Comparison of ENCODE assay signal across 8 cellular contexts in genomic region chr1:234726359-234726836, GRCh38.
A peak's percentile ranks its signal among the peaks of the same experiment; 100 is the strongest.
DNase-seq lines count a peak whose midpoint lies in the region; ATAC-seq and TF ChIP-seq lines count a peak whose summit lies in the region.

No MANE protein-coding gene starts in this region.

- peak; percentile 33 for ATAC-seq in RWPE2 (ENCODE audit: low read depth)
- ATAC-seq in foreskin keratinocyte, result peak; percentile 1
- ATAC-seq in stimulated activated effector memory CD8-positive, alpha-beta T cell treated with anti-CD3 and anti-CD28 coated beads, Interleukin-12 subunit alpha, Interleukin-12 subunit beta, amount 100 ng/mL, for 72 hours, result no peak
- ATAC-seq in HG03457 (IDR thresholded peaks at IDR 0.05; ENCODE audit: unreplicated experiment), result no peak

- TF ChIP-seq CTCF in RWPE2 (IDR thresholded peaks at IDR 0.05; ENCODE audit: poor library complexity, severe bottlenecking) (no peak), foreskin keratinocyte (conservative IDR thresholded peaks at IDR 0.05) (peak; percentile 39)

- H3K4me1 ChIP-seq in RWPE2 (ENCODE audit: insufficient read depth, poor library complexity, severe bottlenecking) (peaks cover 62% of the 10 kb centered on the region), foreskin keratinocyte (peaks cover 43% of the 10 kb centered on the region)

- no peaks in the 10 kb centered on the region for H3K9me3 Mint-ChIP-seq in stimulated activated effector memory CD8-positive, alpha-beta T cell treated with anti-CD3 and anti-CD28 coated beads, Interleukin-12 subunit alpha, Interleukin-12 subunit beta, amount 100 ng/mL, for 72 hours

- DNase-seq in NCI-H1417 (lab: John Stamatoyannopoulos, UW) (peak in 2 of 3 experiments; percentile 35 to 59), NCI-H1417 treated with DMSO at 0.1 percent for 48 hours (lab: John Stamatoyannopoulos, UW) (no peak), RWPE2 (ENCODE audit: low spot score) (no peak), foreskin keratinocyte (peak; percentile 85 to 88), hepatic stellate cell (ENCODE audit: low spot score) (no peak), OCI-M2 (lab: John Stamatoyannopoulos, UW; ENCODE audit: unreplicated experiment) (no peak)
- no peak for DNase-seq in stimulated activated effector memory CD8-positive, alpha-beta T cell treated with anti-CD3 and anti-CD28 coated beads, Interleukin-12 subunit alpha, Interleukin-12 subunit beta, amount 100 ng/mL, for 72 hours (ENCODE audit: low spot score in 2 of 2)

- H3K27me3 ChIP-seq in RWPE2 (ENCODE audit: insufficient read depth, poor library complexity, severe bottlenecking) (no peaks in the 10 kb centered on the region), foreskin keratinocyte (no peaks in the 10 kb centered on the region)

- no peaks in the 10 kb centered on the region for H3K36me3 ChIP-seq in RWPE2 (ENCODE audit: low read depth)

- peaks cover 20% of the 10 kb centered on the region for H3K36me3 Mint-ChIP-seq in stimulated activated effector memory CD8-positive, alpha-beta T cell treated with anti-CD3 and anti-CD28 coated beads, Interleukin-12 subunit alpha, Interleukin-12 subunit beta, amount 100 ng/mL, for 72 hours

- peak overlapping the region; percentile 92 for H3K27ac Mint-ChIP-seq in stimulated activated effector memory CD8-positive, alpha-beta T cell treated with anti-CD3 and anti-CD28 coated beads, Interleukin-12 subunit alpha, Interleukin-12 subunit beta, amount 100 ng/mL, for 72 hours

- no peaks in the 10 kb centered on the region for H3K9me3 ChIP-seq in RWPE2 (ENCODE audit: severe bottlenecking)

- no peak overlapping the region for H3K4me3 ChIP-seq in RWPE2 (ENCODE audit: severe bottlenecking)

- H3K4me3 Mint-ChIP-seq in stimulated activated effector memory CD8-positive, alpha-beta T cell treated with anti-CD3 and anti-CD28 coated beads, Interleukin-12 subunit alpha, Interleukin-12 subunit beta, amount 100 ng/mL, for 72 hours, result peak overlapping the region; percentile 63

- peaks cover 88% of the 10 kb centered on the region for H3K4me1 Mint-ChIP-seq in stimulated activated effector memory CD8-positive, alpha-beta T cell treated with anti-CD3 and anti-CD28 coated beads, Interleukin-12 subunit alpha, Interleukin-12 subunit beta, amount 100 ng/mL, for 72 hours

- H3K27ac ChIP-seq in RWPE2 (ENCODE audit: poor library complexity, severe bottlenecking) (peak overlapping the region; percentile 96), foreskin keratinocyte (peak overlapping the region; percentile 86)

Comparison
In these comparisons a context has a peak if more than half of its experiments do, and no peak if none do; other contexts are left out.
1. DNase-seq: peak in NCI-H1417 (2 of 3) and foreskin keratinocyte (2 of 2); none in NCI-H1417 treated with DMSO at 0.1 percent for 48 hours (single experiment), RWPE2 (single experiment), stimulated activated effector memory CD8-positive, alpha-beta T cell treated with anti-CD3 and anti-CD28 coated beads, Interleukin-12 subunit alpha, Interleukin-12 subunit beta, amount 100 ng/mL, for 72 hours (0 of 2), hepatic stellate cell (single experiment) and OCI-M2 (single experiment).
2. ATAC-seq: peak in RWPE2 (single experiment) and foreskin keratinocyte (single experiment); none in stimulated activated effector memory CD8-positive, alpha-beta T cell treated with anti-CD3 and anti-CD28 coated beads, Interleukin-12 subunit alpha, Interleukin-12 subunit beta, amount 100 ng/mL, for 72 hours (single experiment) and HG03457 (single experiment).